ENCODE assay signal across 9 cellular contexts in genomic region chr14:95014036-95014435, GRCh38.
"Had no signal": no experiment of that assay in that cellular context is flagged by ENCODE, and none has a peak within 500 bp of the region (broad histone marks: within the 10 kb centered on the region; RNA-seq: fewer than 3 reads in every experiment).

No MANE protein-coding gene starts in this region.

- H3K27ac ChIP-seq: GM23248 had no signal

- H3K4me3 ChIP-seq: GM23248, GM23338, HAP-1 had no signal

- ATAC-seq: GM23338, HCT116 had no signal

- H3K4me1 ChIP-seq: HAP-1 had no signal

- H3K9me3 ChIP-seq: HAP-1 had no signal

- DNase-seq: GM23248, GOT3, H7, H9, HCEC 1CT, HFFc6 had no signal

- H3K36me3 ChIP-seq: HAP-1 had no signal
